8 cellular contexts compared by ENCODE assay signal in the genomic region with DNA sequence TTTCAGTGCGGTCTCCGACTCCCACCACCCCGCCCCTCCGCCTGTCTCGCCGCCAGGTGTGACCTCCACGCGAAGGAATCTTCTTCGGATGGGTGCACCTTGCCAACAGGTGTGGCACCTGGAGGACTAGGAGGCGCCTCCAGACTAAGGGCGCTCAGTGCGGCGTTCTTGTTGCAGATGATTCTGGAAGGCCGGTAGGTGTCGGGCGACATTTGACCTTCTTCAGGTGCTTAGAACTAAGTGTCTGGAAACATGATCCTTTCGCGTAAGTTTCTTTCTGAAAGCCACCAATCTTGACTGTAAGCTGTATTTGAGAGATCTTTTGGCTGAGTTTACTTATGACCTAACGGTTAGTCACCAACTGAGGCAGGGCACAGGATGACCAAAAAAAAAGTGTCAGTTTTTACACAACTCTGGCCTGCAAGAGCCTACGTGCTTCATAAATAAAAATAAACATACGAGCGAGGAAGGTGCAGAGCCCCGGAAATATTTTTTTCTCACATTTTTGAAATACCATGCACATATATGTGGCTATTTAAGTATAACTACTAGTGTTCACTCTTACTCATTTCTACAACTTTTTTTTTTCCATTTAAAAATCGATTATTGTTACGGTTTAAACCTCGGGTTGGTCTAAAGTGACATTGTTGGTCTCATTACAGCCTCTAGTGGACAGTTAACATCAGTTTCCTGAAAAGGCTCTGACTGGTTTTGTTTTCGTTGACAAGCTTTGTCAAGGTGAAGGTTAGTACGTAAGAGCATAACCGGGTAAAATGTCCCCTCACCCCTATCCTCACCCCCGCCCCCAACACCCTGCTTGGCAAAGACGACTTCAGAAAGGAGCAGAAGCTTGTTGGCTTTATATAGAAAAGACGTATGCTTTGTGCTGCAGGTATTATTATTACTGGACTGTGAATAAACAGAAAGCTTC. TPM values are rescaled to one million over a fixed set of nuclear protein-coding genes. Genes with fewer than 3 reads are reported as not detected.
DNase-seq lines count a peak whose midpoint lies in the region; ATAC-seq and TF ChIP-seq lines count a peak whose summit lies in the region.

No MANE protein-coding gene starts in this region.

- TF ChIP-seq EP300 in Ishikawa (IDR thresholded peaks at IDR 0.05; ENCODE audit: borderline replicate concordance): no peak; the same call in 1 of the 2 replicates

- TF ChIP-seq CTCF in heart right ventricle (IDR thresholded peaks at IDR 0.05) (peak; percentile 65 to 91 (median 75)), progenitor cell of endocrine pancreas (IDR thresholded peaks at IDR 0.05; ENCODE audit: unreplicated experiment) (peak; percentile 72)

- H3K4me3 ChIP-seq in heart right ventricle: peak overlapping the region; percentile 67 to 90 (median 86)

- no peaks in the 10 kb centered on the region for H3K36me3 ChIP-seq in heart right ventricle

- H3K4me1 ChIP-seq in heart right ventricle: peaks cover 0 to 49% (median 29%) of the 10 kb centered on the region in 9 donors

- H3K27ac ChIP-seq in heart right ventricle: peak overlapping the region; percentile 1 to 99 (median 98)

- H3K9me3 Mint-ChIP-seq in activated naive CD8-positive, alpha-beta T cell treated with anti-CD3 and anti-CD28 coated beads, Interleukin-2, amount 50 U/mL, for 24 hours: no peaks in the 10 kb centered on the region
- no peaks in the 10 kb centered on the region for H3K9me3 Mint-ChIP-seq in progenitor cell of endocrine pancreas (ENCODE audit: low read depth)

- no peaks in the 10 kb centered on the region for H3K9me3 ChIP-seq in heart right ventricle

- no peaks in the 10 kb centered on the region for H3K27me3 ChIP-seq in heart right ventricle

- WGBS in heart right ventricle, 2 donors: 1 to 2% methylated on average over 32 of the region's 32 CpGs

- H3K27me3 Mint-ChIP-seq in activated naive CD8-positive, alpha-beta T cell treated with anti-CD3 and anti-CD28 coated beads, Interleukin-2, amount 50 U/mL, for 24 hours: no peaks in the 10 kb centered on the region
- no peaks in the 10 kb centered on the region for H3K27me3 Mint-ChIP-seq in progenitor cell of endocrine pancreas

- TF ChIP-seq RAD21 in Ishikawa (IDR thresholded peaks at IDR 0.05; ENCODE audit: low read depth): peak; percentile 73

- DNase-seq in DMS114 treated with DMSO at 0.1 percent for 48 hours (lab: John Stamatoyannopoulos, UW; ENCODE audit: unreplicated experiment) (peak; percentile 78), SKM-1 treated with dmso at 0.1 percent for 144 hours (lab: John Stamatoyannopoulos, UW; ENCODE audit: unreplicated experiment) (peak; percentile 64), heart right ventricle (peak; percentile 29 to 49), progenitor cell of endocrine pancreas (ENCODE audit: low spot score, unreplicated experiment) (peak; percentile 17)
- peak; percentile 47 for DNase-seq in activated naive CD8-positive, alpha-beta T cell treated with anti-CD3 and anti-CD28 coated beads, Interleukin-2, amount 50 U/mL, for 24 hours

- H3K27ac Mint-ChIP-seq in activated naive CD8-positive, alpha-beta T cell treated with anti-CD3 and anti-CD28 coated beads, Interleukin-2, amount 50 U/mL, for 24 hours: peak overlapping the region; percentile 93
- peak overlapping the region; percentile 96 for H3K27ac Mint-ChIP-seq in progenitor cell of endocrine pancreas

- peak; percentile 29 for ATAC-seq in GM21367 (IDR thresholded peaks at IDR 0.05; ENCODE audit: unreplicated experiment)
- peak; percentile 37 for ATAC-seq in activated naive CD8-positive, alpha-beta T cell treated with anti-CD3 and anti-CD28 coated beads, Interleukin-2, amount 50 U/mL, for 24 hours
- ATAC-seq in heart right ventricle: peak in 5 of 8 donors; percentile 9 to 41 (median 27)
- ATAC-seq in HG02571 (IDR thresholded peaks at IDR 0.05; ENCODE audit: unreplicated experiment): no peak

- peaks cover 6% of the 10 kb centered on the region for H3K36me3 Mint-ChIP-seq in activated naive CD8-positive, alpha-beta T cell treated with anti-CD3 and anti-CD28 coated beads, Interleukin-2, amount 50 U/mL, for 24 hours (ENCODE audit: low read depth)
- no peaks in the 10 kb centered on the region for H3K36me3 Mint-ChIP-seq in progenitor cell of endocrine pancreas (ENCODE audit: insufficient read depth)

- H3K4me1 Mint-ChIP-seq in activated naive CD8-positive, alpha-beta T cell treated with anti-CD3 and anti-CD28 coated beads, Interleukin-2, amount 50 U/mL, for 24 hours: peaks cover 67% of the 10 kb centered on the region
- H3K4me1 Mint-ChIP-seq in progenitor cell of endocrine pancreas (ENCODE audit: low read depth): peaks cover 30% of the 10 kb centered on the region

- H3K4me3 Mint-ChIP-seq in activated naive CD8-positive, alpha-beta T cell treated with anti-CD3 and anti-CD28 coated beads, Interleukin-2, amount 50 U/mL, for 24 hours: peak overlapping the region; percentile 93
- peak overlapping the region; percentile 96 for H3K4me3 Mint-ChIP-seq in progenitor cell of endocrine pancreas (ENCODE audit: low read depth)

- intact Hi-C loops in heart right ventricle (cut with DNase I): loop anchor here (2.0 to 10.0 kb wide), 17 partner anchors 86 to 431 kb away; no protein-coding TSS in a partner anchor

TF ChIP-seq in Ishikawa, 13 proteins besides CTCF, POLR2A, EP300 and RAD21:
- TF ChIP-seq, protein P1, sequence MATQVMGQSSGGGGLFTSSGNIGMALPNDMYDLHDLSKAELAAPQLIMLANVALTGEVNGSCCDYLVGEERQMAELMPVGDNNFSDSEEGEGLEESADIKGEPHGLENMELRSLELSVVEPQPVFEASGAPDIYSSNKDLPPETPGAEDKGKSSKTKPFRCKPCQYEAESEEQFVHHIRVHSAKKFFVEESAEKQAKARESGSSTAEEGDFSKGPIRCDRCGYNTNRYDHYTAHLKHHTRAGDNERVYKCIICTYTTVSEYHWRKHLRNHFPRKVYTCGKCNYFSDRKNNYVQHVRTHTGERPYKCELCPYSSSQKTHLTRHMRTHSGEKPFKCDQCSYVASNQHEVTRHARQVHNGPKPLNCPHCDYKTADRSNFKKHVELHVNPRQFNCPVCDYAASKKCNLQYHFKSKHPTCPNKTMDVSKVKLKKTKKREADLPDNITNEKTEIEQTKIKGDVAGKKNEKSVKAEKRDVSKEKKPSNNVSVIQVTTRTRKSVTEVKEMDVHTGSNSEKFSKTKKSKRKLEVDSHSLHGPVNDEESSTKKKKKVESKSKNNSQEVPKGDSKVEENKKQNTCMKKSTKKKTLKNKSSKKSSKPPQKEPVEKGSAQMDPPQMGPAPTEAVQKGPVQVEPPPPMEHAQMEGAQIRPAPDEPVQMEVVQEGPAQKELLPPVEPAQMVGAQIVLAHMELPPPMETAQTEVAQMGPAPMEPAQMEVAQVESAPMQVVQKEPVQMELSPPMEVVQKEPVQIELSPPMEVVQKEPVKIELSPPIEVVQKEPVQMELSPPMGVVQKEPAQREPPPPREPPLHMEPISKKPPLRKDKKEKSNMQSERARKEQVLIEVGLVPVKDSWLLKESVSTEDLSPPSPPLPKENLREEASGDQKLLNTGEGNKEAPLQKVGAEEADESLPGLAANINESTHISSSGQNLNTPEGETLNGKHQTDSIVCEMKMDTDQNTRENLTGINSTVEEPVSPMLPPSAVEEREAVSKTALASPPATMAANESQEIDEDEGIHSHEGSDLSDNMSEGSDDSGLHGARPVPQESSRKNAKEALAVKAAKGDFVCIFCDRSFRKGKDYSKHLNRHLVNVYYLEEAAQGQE (IDR thresholded peaks at IDR 0.05; ENCODE audit: low read depth): no peak
- peak; percentile 52; the same call in 1 of the 2 replicates for TF ChIP-seq TCF12 (IDR thresholded peaks at IDR 0.05; ENCODE audit: low read depth)
- 0 out of 2 replicates have a peak, but pooled peaks have one; percentile 7 for TF ChIP-seq NFIC (IDR thresholded peaks at IDR 0.05)
- TF ChIP-seq TAF1 (IDR thresholded peaks at IDR 0.05; ENCODE audit: low read depth): no peak
- peak; percentile 30; the same call in 1 of the 2 replicates for TF ChIP-seq FOXM1 (IDR thresholded peaks at IDR 0.05; ENCODE audit: borderline replicate concordance, low read depth)
- no peak for TF ChIP-seq EGR1 (IDR thresholded peaks at IDR 0.05)
- no peak for TF ChIP-seq CEBPB (IDR thresholded peaks at IDR 0.05)
- TF ChIP-seq ZBTB7A (IDR thresholded peaks at IDR 0.05; ENCODE audit: low read depth): no peak
- TF ChIP-seq CREB1 (IDR thresholded peaks at IDR 0.05; ENCODE audit: low read depth): 0 out of 2 replicates have a peak, but pooled peaks have one; percentile 10
- TF ChIP-seq, protein P2, sequence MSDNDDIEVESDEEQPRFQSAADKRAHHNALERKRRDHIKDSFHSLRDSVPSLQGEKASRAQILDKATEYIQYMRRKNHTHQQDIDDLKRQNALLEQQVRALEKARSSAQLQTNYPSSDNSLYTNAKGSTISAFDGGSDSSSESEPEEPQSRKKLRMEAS (IDR thresholded peaks at IDR 0.05): peak; percentile 30
- TF ChIP-seq, protein P3, sequence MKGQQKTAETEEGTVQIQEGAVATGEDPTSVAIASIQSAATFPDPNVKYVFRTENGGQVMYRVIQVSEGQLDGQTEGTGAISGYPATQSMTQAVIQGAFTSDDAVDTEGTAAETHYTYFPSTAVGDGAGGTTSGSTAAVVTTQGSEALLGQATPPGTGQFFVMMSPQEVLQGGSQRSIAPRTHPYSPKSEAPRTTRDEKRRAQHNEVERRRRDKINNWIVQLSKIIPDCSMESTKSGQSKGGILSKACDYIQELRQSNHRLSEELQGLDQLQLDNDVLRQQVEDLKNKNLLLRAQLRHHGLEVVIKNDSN (IDR thresholded peaks at IDR 0.05): no peak
- TF ChIP-seq YY1 (IDR thresholded peaks at IDR 0.05; ENCODE audit: low read depth): no peak
- peak; percentile 20; the same call in 1 of the 2 replicates for TF ChIP-seq TEAD4 (IDR thresholded peaks at IDR 0.05)
TF ChIP-seq in Ishikawa: peak in this region for 6.

RNA-seq across cellular contexts. Expression of a gene that starts 1.6 kb away (rescaled TPM):
- total RNA-seq in heart right ventricle: 10 to 100 TPM; 26.8 to 46.5 (median 41.1) TPM
- polyA plus RNA-seq in heart right ventricle: 1 to 10 TPM; 4.1 to 7.5 TPM
- total RNA-seq in progenitor cell of endocrine pancreas: 35.8 and 37.5 TPM in 2 replicates

Comparison
In these comparisons a context has a peak if more than half of its experiments do, and no peak if none do; other contexts are left out.
1. DNase-seq: peak in every context shown above with its lines; median percentile 78 in DMS114 treated with DMSO at 0.1 percent for 48 hours; 64 in SKM-1 treated with dmso at 0.1 percent for 144 hours; 47 in activated naive CD8-positive, alpha-beta T cell treated with anti-CD3 and anti-CD28 coated beads, Interleukin-2, amount 50 U/mL, for 24 hours; 39 in heart right ventricle; 17 in progenitor cell of endocrine pancreas.